Comparison of ENCODE assay signal across 25 cellular contexts in the genomic region with DNA sequence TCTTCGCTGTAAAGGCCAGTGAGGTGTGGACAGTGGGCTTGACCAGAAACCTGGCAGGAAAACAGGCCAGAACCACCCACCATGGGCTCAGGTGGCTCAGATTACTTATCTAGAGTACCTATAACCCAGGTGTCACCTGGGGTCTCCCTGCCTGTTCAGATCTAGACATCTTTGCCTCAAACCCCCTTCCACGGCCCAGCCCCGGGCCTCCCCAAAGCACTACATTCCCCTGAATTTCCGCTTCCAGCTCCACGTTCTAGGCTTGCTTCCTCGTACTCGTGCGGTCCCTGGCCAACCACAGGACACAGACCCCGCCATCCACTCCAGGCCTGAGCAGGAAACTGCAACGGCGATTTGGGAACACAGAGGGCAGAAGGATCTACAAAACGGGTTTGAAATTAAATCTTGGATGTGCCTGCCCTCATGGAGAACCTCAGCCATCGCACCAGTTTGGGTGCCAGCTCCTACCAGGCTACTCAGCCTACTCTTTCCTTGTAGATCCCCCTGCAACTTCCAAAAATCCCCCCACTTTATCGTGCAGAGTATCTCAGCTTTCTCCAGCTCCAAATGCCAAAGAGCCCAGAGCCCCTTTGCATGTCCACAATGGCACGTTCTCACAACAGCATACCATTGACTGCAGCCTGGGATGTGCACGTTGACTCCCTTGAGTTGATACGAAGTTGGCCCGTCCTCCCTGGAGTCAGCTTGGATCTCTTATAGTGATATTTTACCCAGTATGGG.
"Had no signal": no experiment of that assay in that cellular context is flagged by ENCODE, and none has a peak within 500 bp of the region (broad histone marks: within the 10 kb centered on the region; RNA-seq: fewer than 3 reads in every experiment).

No MANE protein-coding gene starts in this region.

- FAIRE-seq: urothelium cell line had no signal

- H3K9ac ChIP-seq: parathyroid adenoma had no signal

- H3K27me3 Mint-ChIP-seq: stimulated activated memory B cell treated with anti-CD40 and anti-IgM and Interleukin-4, amounts not matched to agents 10 μg/mL and 1 μg/mL and 100 μg/mL, for 72 hours; stimulated activated naive CD8-positive, alpha-beta T cell treated with anti-CD3 and anti-CD28 coated beads, Interleukin-15, amount 100 ng/mL, for 72 hours had no signal

- H3K27ac Mint-ChIP-seq: naive thymus-derived CD4-positive, alpha-beta T cell; natural killer cell treated with Interleukin-12 subunit alpha and Interleukin-12 subunit beta and Interleukin-15 and Interleukin-18, amount 100 ng/mL, for 72 hours; stimulated activated memory B cell treated with anti-CD40 and anti-IgM and Interleukin-4, amounts not matched to agents 10 μg/mL and 1 μg/mL and 100 μg/mL, for 72 hours had no signal

- H3K4me3 Mint-ChIP-seq: naive thymus-derived CD4-positive, alpha-beta T cell; natural killer cell treated with Interleukin-12 subunit alpha and Interleukin-12 subunit beta and Interleukin-15 and Interleukin-18, amount 100 ng/mL, for 72 hours; stimulated activated memory B cell treated with anti-CD40 and anti-IgM and Interleukin-4, amounts not matched to agents 10 μg/mL and 1 μg/mL and 100 μg/mL, for 72 hours; stimulated activated naive CD8-positive, alpha-beta T cell treated with anti-CD3 and anti-CD28 coated beads, Interleukin-15, amount 100 ng/mL, for 72 hours had no signal

- H2AFZ ChIP-seq: hepatocyte, parathyroid adenoma had no signal

- H3K9me3 ChIP-seq: left ventricle myocardium inferior, mucosa of descending colon, neutrophil, psoas muscle, right lobe of liver, transverse colon, upper lobe of left lung had no signal

- H3K4me1 Mint-ChIP-seq: naive thymus-derived CD4-positive, alpha-beta T cell; stimulated activated memory B cell treated with anti-CD40 and anti-IgM and Interleukin-4, amounts not matched to agents 10 μg/mL and 1 μg/mL and 100 μg/mL, for 72 hours; stimulated activated naive CD8-positive, alpha-beta T cell treated with anti-CD3 and anti-CD28 coated beads, Interleukin-15, amount 100 ng/mL, for 72 hours had no signal

- H3K4me2 ChIP-seq: hepatocyte, smooth muscle cell had no signal

- H3K9me3 Mint-ChIP-seq: natural killer cell treated with Interleukin-12 subunit alpha and Interleukin-12 subunit beta and Interleukin-15 and Interleukin-18, amount 100 ng/mL, for 72 hours; stimulated activated memory B cell treated with anti-CD40 and anti-IgM and Interleukin-4, amounts not matched to agents 10 μg/mL and 1 μg/mL and 100 μg/mL, for 72 hours; stimulated activated naive CD8-positive, alpha-beta T cell treated with anti-CD3 and anti-CD28 coated beads, Interleukin-15, amount 100 ng/mL, for 72 hours had no signal

- H3K27ac ChIP-seq: hepatocyte, neutrophil, parathyroid adenoma, psoas muscle, right lobe of liver, transverse colon, upper lobe of left lung had no signal

- H3K4me3 ChIP-seq: hepatocyte, left ventricle myocardium inferior, lung, mucosa of descending colon, psoas muscle, right lobe of liver, smooth muscle cell, transverse colon, upper lobe of left lung had no signal

- H3K36me3 ChIP-seq: left ventricle myocardium inferior, neutrophil, right lobe of liver, transverse colon, upper lobe of left lung had no signal

- H3K36me3 Mint-ChIP-seq: natural killer cell treated with Interleukin-12 subunit alpha and Interleukin-12 subunit beta and Interleukin-15 and Interleukin-18, amount 100 ng/mL, for 72 hours; stimulated activated memory B cell treated with anti-CD40 and anti-IgM and Interleukin-4, amounts not matched to agents 10 μg/mL and 1 μg/mL and 100 μg/mL, for 72 hours had no signal

- H3K4me1 ChIP-seq: parathyroid adenoma, right lobe of liver, transverse colon, upper lobe of left lung had no signal

- DNase-seq: islet precursor cell; left ventricle myocardium inferior; mesendoderm; midbrain; mucosa of descending colon; naive thymus-derived CD4-positive, alpha-beta T cell; occipital lobe; psoas muscle; right lobe of liver; stimulated activated CD4-positive, alpha-beta T cell treated with anti-CD3 and anti-CD28 coated beads, Interleukin-1b, Interleukin-23, amount 100 ng/mL, for 48 hours; stimulated activated CD4-positive, alpha-beta T cell treated with anti-CD3 and anti-CD28 coated beads, Interleukin-2, amount 100 ng/mL, for 48 hours; stimulated activated CD4-positive, alpha-beta T cell treated with anti-CD3 and anti-CD28 coated beads, Interleukin-4, amount 100 ng/mL, for 4 hours; stimulated activated CD8-positive, alpha-beta memory T cell treated with anti-CD3 and anti-CD28 coated beads, Interleukin-4, amount 100 ng/mL, for 48 hours; stimulated activated naive CD4-positive, alpha-beta T cell treated with Interleukin-2 at 50 U/mL for 16 hours; stimulated activated naive CD8-positive, alpha-beta T cell treated with anti-CD3 and anti-CD28 coated beads, Interleukin-15, amount 100 ng/mL, for 72 hours; transverse colon; upper lobe of left lung had no signal

- H3K27me3 ChIP-seq: hepatocyte, neutrophil, right lobe of liver, transverse colon, upper lobe of left lung had no signal
